Comparison of ENCODE assay signal across 2 cellular contexts in genomic region chr12:52235001-52235760, GRCh38.
TF ChIP-seq lines count a peak whose summit lies in the region.

No MANE protein-coding gene starts in this region.

TF ChIP-seq in SK-N-SH, 30 proteins besides CTCF, POLR2A, EP300 and RAD21:
- TF ChIP-seq POLR2AphosphoS5 (IDR thresholded peaks at IDR 0.05; ENCODE audit: low read depth, low read length), result no peak
- TF ChIP-seq CHD2 (IDR thresholded peaks at IDR 0.05; ENCODE audit: low read length, partially characterized antibody), result no peak
- TF ChIP-seq GABPA (IDR thresholded peaks at IDR 0.05; ENCODE audit: low read depth), result no peak
- TF ChIP-seq TAF1 (IDR thresholded peaks at IDR 0.05; ENCODE audit: borderline replicate concordance, low read depth, low read length), result no peak

TF ChIP-seq in SK-N-SH treated with all-trans-retinoic acid at 6 μM for 48 hours, 23 proteins besides CTCF, POLR2A, EP300 and RAD21:
- TF ChIP-seq ZFP30 (CRISPR knock-in tag; IDR thresholded peaks at IDR 0.05), result no peak
- no peak for TF ChIP-seq CREB5 (CRISPR knock-in tag; IDR thresholded peaks at IDR 0.05; ENCODE audit: low read depth)
- no peak for TF ChIP-seq ZNF8 (CRISPR knock-in tag; IDR thresholded peaks at IDR 0.05)
- TF ChIP-seq GLIS3 (CRISPR knock-in tag; IDR thresholded peaks at IDR 0.05), result no peak
- TF ChIP-seq ARNTL (CRISPR knock-in tag; IDR thresholded peaks at IDR 0.05; ENCODE audit: borderline replicate concordance, low read depth), result no peak
- no peak for TF ChIP-seq BACH2 (CRISPR knock-in tag; IDR thresholded peaks at IDR 0.05; ENCODE audit: borderline replicate concordance)
- no peak for TF ChIP-seq PPARA (CRISPR knock-in tag; IDR thresholded peaks at IDR 0.05; ENCODE audit: borderline replicate concordance)
- TF ChIP-seq POU6F1 (CRISPR knock-in tag; IDR thresholded peaks at IDR 0.05; ENCODE audit: borderline replicate concordance, low read depth), result no peak
- no peak for TF ChIP-seq ZFP3 (CRISPR knock-in tag; IDR thresholded peaks at IDR 0.05)
